ENCODE assay signal across 14 cellular contexts in the genomic region with DNA sequence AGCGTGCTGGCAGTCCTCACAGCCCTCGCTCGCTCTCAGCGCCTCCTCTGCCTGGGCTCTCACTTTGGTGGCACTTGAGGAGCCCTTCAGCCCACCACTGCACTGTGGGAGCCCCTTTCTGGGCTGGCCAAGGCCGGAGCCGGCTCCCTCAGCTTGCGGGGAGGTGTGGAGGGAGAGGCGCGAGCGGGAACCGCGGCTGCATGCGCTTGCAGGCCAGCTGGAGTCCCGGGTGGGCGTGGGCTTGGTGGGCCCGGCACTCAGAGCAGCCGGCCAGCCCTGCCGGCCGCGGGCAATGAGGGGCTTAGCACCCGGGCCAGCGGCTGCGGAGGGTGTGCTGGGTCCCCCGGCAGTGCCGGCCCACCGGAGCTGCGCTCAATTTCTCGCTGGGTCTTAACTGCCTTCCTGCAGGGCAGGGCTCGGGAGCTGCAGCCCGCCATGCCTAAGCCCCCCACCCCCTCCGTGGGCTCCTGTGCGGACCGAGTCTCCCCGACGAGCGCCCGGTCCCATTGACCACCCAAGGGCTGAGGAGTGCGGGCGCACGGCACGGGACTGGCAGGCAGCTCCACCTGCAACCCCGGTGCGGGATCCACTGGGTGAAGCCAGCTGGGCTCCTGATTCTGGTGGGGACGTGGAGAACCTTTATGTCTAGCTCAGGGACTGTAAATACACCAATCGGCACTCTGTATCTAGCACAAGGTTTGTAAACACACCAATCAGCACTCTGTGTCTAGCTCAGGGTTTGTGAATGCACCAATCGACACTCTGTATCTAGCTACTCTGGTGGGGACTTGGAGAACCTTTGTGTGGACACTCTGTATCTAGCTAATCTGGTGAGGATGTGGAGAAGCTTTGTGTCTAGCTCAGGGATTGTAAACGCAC. TPM values are rescaled to one million over a fixed set of nuclear protein-coding genes. Genes with fewer than 3 reads are reported as not detected.
A peak's percentile ranks its signal among the peaks of the same experiment; 100 is the strongest.
DNase-seq lines count a peak whose midpoint lies in the region; ATAC-seq, FAIRE-seq and TF ChIP-seq lines count a peak whose summit lies in the region.
"Not testable (repeated sequence)": the region's sequence is repeated elsewhere in the genome, so short reads cannot be mapped to it uniquely, and the experiment has no call there.
"Had no signal": no experiment of that assay in that cellular context is flagged by ENCODE, and none has a peak within 500 bp of the region (broad histone marks: within the 10 kb centered on the region; RNA-seq: fewer than 3 reads in every experiment).

No MANE protein-coding gene starts in this region.

- peaks cover 12 to 19% of the 10 kb centered on the region in 2 experiments for H3K36me3 ChIP-seq in HepG2 (replicated peaks in 1 of 2; ENCODE audit: control insufficient read depth in 1 of 2, insufficient read depth in 2 of 2, low read length in 2 of 2)
- H3K36me3 ChIP-seq in neural progenitor cell = not testable (repeated sequence)

- BruUV-seq in HepG2 (replicated peaks; lab: Mats Ljungman, UMichigan) = not testable (repeated sequence)

- H3K27ac Mint-ChIP-seq in CD4-positive, alpha-beta T cell = peak overlapping the region; percentile 43
- not testable (repeated sequence) for H3K27ac Mint-ChIP-seq in activated naive CD8-positive, alpha-beta T cell; endothelial cell (ENCODE audit: unreplicated experiment); neural progenitor cell
- H3K27ac Mint-ChIP-seq in natural killer cell = peak overlapping the region; percentile 82 to 89

- not testable (repeated sequence) for TF ChIP-seq EP300 in HepG2 (IDR thresholded peaks at IDR 0.05; ENCODE audit: low read depth in 2 of 2, low read length in 2 of 2); HepG2 (CRISPR knock-in tag; IDR thresholded peaks at IDR 0.05; ENCODE audit: borderline replicate concordance)

- peaks cover 86% of the 10 kb centered on the region for H3K79me2 ChIP-seq in HepG2 (ENCODE audit: insufficient read depth, low read length)
- peaks cover 88% of the 10 kb centered on the region for H3K79me2 ChIP-seq in neural progenitor cell (ENCODE audit: low read depth)

- H3K27ac ChIP-seq in CD4-positive, alpha-beta T cell (ENCODE audit: low read depth, low read length); neural progenitor cell: not testable (repeated sequence)
- peak overlapping the region; percentile 49; the same call in 1 of the 2 replicates for H3K27ac ChIP-seq in RWPE1
- H3K27ac ChIP-seq in HepG2 (ENCODE audit: extremely low read length, insufficient read depth, low read length) = peak overlapping the region; percentile 88

- not testable (repeated sequence) for ATAC-seq in CD4-positive, alpha-beta T cell (ENCODE audit: poor library complexity); HepG2; natural killer cell

- in situ Hi-C loops in HepG2 (cut with HindIII; ENCODE audit: extremely low pct_ligation_motif_present, low pct_unique_long_range_greater_than_20kb) = not testable (repeated sequence)

- not testable (repeated sequence) for TF ChIP-seq CTCF in CD4-positive, alpha-beta T cell (IDR thresholded peaks at IDR 0.05); RWPE1 (conservative IDR thresholded peaks at IDR 0.05; ENCODE audit: low read depth); endothelial cell (IDR thresholded peaks at IDR 0.05; ENCODE audit: unreplicated experiment); HepG2 (CRISPR knock-in tag; IDR thresholded peaks at IDR 0.05); natural killer cell (IDR thresholded peaks at IDR 0.05); neural progenitor cell (IDR thresholded peaks at IDR 0.05)

- peaks cover 74% of the 10 kb centered on the region for H3K4me1 ChIP-seq in HepG2 (ENCODE audit: insufficient read depth, low read length)
- not testable (repeated sequence) for H3K4me1 ChIP-seq in neural progenitor cell

- not testable (repeated sequence) for H2AFZ ChIP-seq in HepG2 (ENCODE audit: low read length); neural progenitor cell (replicated peaks)

- peaks cover 20% of the 10 kb centered on the region for H4K20me1 ChIP-seq in HepG2 (ENCODE audit: insufficient read depth, low read length)
- peaks cover 22% of the 10 kb centered on the region for H4K20me1 ChIP-seq in neural progenitor cell (ENCODE audit: low read depth)

- FAIRE-seq in HepG2 (lab: Jason Lieb, UNC) = not testable (repeated sequence)

- TF ChIP-seq RAD21 in HepG2 (CRISPR knock-in tag; IDR thresholded peaks at IDR 0.05) = not testable (repeated sequence)

- peaks cover 55% of the 10 kb centered on the region for H3K36me3 Mint-ChIP-seq in CD4-positive, alpha-beta T cell (ENCODE audit: low read depth)
- not testable (repeated sequence) for H3K36me3 Mint-ChIP-seq in activated naive CD8-positive, alpha-beta T cell; natural killer cell
- peaks cover 20% of the 10 kb centered on the region for H3K36me3 Mint-ChIP-seq in endothelial cell (ENCODE audit: low read depth, unreplicated experiment)
- H3K36me3 Mint-ChIP-seq in neural progenitor cell = peaks cover 37% of the 10 kb centered on the region

- peaks cover 56% of the 10 kb centered on the region for H3K4me1 Mint-ChIP-seq in CD4-positive, alpha-beta T cell (ENCODE audit: low read depth)
- H3K4me1 Mint-ChIP-seq in activated naive CD8-positive, alpha-beta T cell (ENCODE audit: low read depth) = peaks cover 70% of the 10 kb centered on the region
- H3K4me1 Mint-ChIP-seq in endothelial cell (ENCODE audit: unreplicated experiment); neural progenitor cell: not testable (repeated sequence)
- peaks cover 70 to 73% of the 10 kb centered on the region in 2 donors for H3K4me1 Mint-ChIP-seq in natural killer cell

- POLR2A ChIA-PET in CD4-positive, alpha-beta T cell (lab: Charles Lee) = interaction anchor here (0.7 to 0.9 kb wide), 2 partner anchors 8 to 105 kb away, joined by 3 read pairs; no protein-coding TSS in a partner anchor
- POLR2A ChIA-PET in RWPE1 (lab: Yijun Ruan, JAX; ENCODE audit: low non-redundant PET) (interaction anchor here (0.6 kb wide), 1 partner anchor 102 kb away, joined by 6 read pairs; no protein-coding TSS in a partner anchor), HepG2 (lab: Yijun Ruan, JAX) (interaction anchor here (0.9 to 3.1 kb wide), 6 partner anchors 9 to 113 kb away, joined by 3 to 31 read pairs (median 4); partner anchors contain the start of genes AXIN1 and FAM234A)

- CTCF ChIA-PET in CD4-positive, alpha-beta T cell (lab: Charles Lee); RWPE1 (lab: Yijun Ruan, JAX); HepG2 (lab: Yijun Ruan, JAX; ENCODE audit: low intra/inter-chr PET ratio, low total read pairs): not testable (repeated sequence)

- TF ChIP-seq POLR2A in HepG2 (IDR thresholded peaks at IDR 0.05; ENCODE audit: insufficient read depth in 1 of 2, low read depth in 2 of 2, low read length in 2 of 2) = not testable (repeated sequence)

- H3F3A ChIP-seq in neural progenitor cell (ENCODE audit: low read depth) = not testable (repeated sequence)

- 98% methylated on average over 11 of the region's 47 CpGs for WGBS in HepG2 (ENCODE audit: low lambda C conversion rate)

- peak overlapping the region; percentile 62; the same call in 1 of the 2 replicates for H3K4me2 ChIP-seq in HepG2 (ENCODE audit: low read depth, low read length)
- not testable (repeated sequence) for H3K4me2 ChIP-seq in neural progenitor cell

- DNase-seq in CD4-positive, alpha-beta T cell; RWPE1 (ENCODE audit: low spot score); endothelial cell (ENCODE audit: low spot score); HepG2 (ENCODE audit: low spot score); natural killer cell: not testable (repeated sequence)
- DNase-seq in neural progenitor cell (ENCODE audit: low spot score) = peak; percentile 0

- H3K9me3 ChIP-seq in CD4-positive, alpha-beta T cell (ENCODE audit: control insufficient read depth, low read length); HepG2 (ENCODE audit: low read length); neural progenitor cell (ENCODE audit: low read depth): not testable (repeated sequence)

- H3K9ac ChIP-seq in HepG2 (ENCODE audit: insufficient read depth, low read depth, low read length) = peak overlapping the region; percentile 66
- H3K9ac ChIP-seq in neural progenitor cell = not testable (repeated sequence)

- not testable (repeated sequence) for H3K4me3 Mint-ChIP-seq in CD4-positive, alpha-beta T cell; neural progenitor cell
- H3K4me3 Mint-ChIP-seq in activated naive CD8-positive, alpha-beta T cell = peak overlapping the region; percentile 38
- H3K4me3 Mint-ChIP-seq in endothelial cell (ENCODE audit: unreplicated experiment) = peak overlapping the region; percentile 43
- peak overlapping the region; percentile 88 for H3K4me3 Mint-ChIP-seq in natural killer cell

- not testable (repeated sequence) for H3K27me3 Mint-ChIP-seq in CD4-positive, alpha-beta T cell; activated naive CD8-positive, alpha-beta T cell; endothelial cell (ENCODE audit: unreplicated experiment); natural killer cell (ENCODE audit: low read depth in 2 of 2); neural progenitor cell (ENCODE audit: insufficient read depth, low read depth)

- H3K9me3 Mint-ChIP-seq in CD4-positive, alpha-beta T cell; activated naive CD8-positive, alpha-beta T cell (ENCODE audit: low read depth); endothelial cell (ENCODE audit: unreplicated experiment); natural killer cell; neural progenitor cell: not testable (repeated sequence)

- not testable (repeated sequence) for H3K4me3 ChIP-seq in HepG2 (replicated peaks in 1 of 3; ENCODE audit: insufficient read depth in 1 of 3, low read depth in 2 of 3, low read length in 3 of 3); neural progenitor cell

- intact Hi-C loops in CD4-positive, alpha-beta T cell (cut with DNase I, micrococcal nuclease); HepG2 (cut with micrococcal nuclease; ENCODE audit: unreplicated experiment); natural killer cell (cut with micrococcal nuclease): not testable (repeated sequence)

- H3K27me3 ChIP-seq in CD4-positive, alpha-beta T cell (ENCODE audit: control insufficient read depth, insufficient read depth, low read length); HepG2 (ENCODE audit: control insufficient read depth in 1 of 2, insufficient read depth in 2 of 2, low read length in 2 of 2); neural progenitor cell: not testable (repeated sequence)

RNA-seq across cellular contexts. Expression of gene AXIN1, which starts 11.2 kb away (rescaled TPM):
- total RNA-seq in CD4-positive, alpha-beta T cell = 10 to 100 TPM; 24.7 to 26.3 TPM
- total RNA-seq in endothelial cell (ENCODE audit: unreplicated experiment) (17.5 TPM), HepG2 (2016; rRNA removed; fragmentation: Illumina TruSeq; extraction: Trizol) (18.8 and 24.0 TPM in 2 replicates), natural killer cell (100 to 1,000 TPM; 100 to 122 (median 106) TPM), neural progenitor cell (ENCODE audit: low replicate concordance) (19.6 and 35.4 TPM in 2 replicates)
- total RNA-seq in HepG2 (2016; cell fraction: cytosol; rRNA removed; fragmentation: Illumina TruSeq; extraction: Trizol; ENCODE audit: low read depth) = 17.0 and 18.3 TPM in 2 replicates
- 14.2 and 23.9 TPM in 2 replicates for total RNA-seq in HepG2 (2016; cell fraction: insoluble cytoplasmic fraction; rRNA removed; fragmentation: Illumina TruSeq; extraction: Trizol)
- 32.6 and 32.8 TPM in 2 replicates for total RNA-seq in HepG2 (2016; cell fraction: membrane; rRNA removed; fragmentation: Illumina TruSeq; extraction: Trizol)
- 14.9 and 17.5 TPM in 2 replicates for total RNA-seq in HepG2 (2016; cell fraction: nucleus; rRNA removed; fragmentation: Illumina TruSeq; extraction: Trizol)
- polyA plus RNA-seq in HepG2 (2011; rRNA removed) = 26.0 and 28.5 TPM in 2 replicates
- polyA plus RNA-seq in HepG2 (2011; cell fraction: cytosol; rRNA removed) = 37.0 and 44.7 TPM in 2 replicates
- polyA plus RNA-seq in HepG2 (2011; cell fraction: nucleus; rRNA removed) = 55.4 and 62.8 TPM in 2 replicates
- 28.4 and 30.4 TPM in 2 replicates for polyA plus RNA-seq in HepG2 (2012)
- 8.5 and 8.8 TPM in 2 replicates for polyA plus RNA-seq in HepG2 (2016; cell fraction: cytosol; fragmentation: Illumina TruSeq; extraction: Trizol; ENCODE audit: low read depth)
- polyA plus RNA-seq in HepG2 (2016; cell fraction: insoluble cytoplasmic fraction; fragmentation: Illumina TruSeq; extraction: Trizol; ENCODE audit: low read depth) = 19.0 and 24.8 TPM in 2 replicates
- polyA plus RNA-seq in HepG2 (2016; cell fraction: membrane; fragmentation: Illumina TruSeq; extraction: Trizol; ENCODE audit: low read depth) = 22.0 and 23.4 TPM in 2 replicates
- 30.6 and 31.6 TPM in 2 replicates for polyA plus RNA-seq in HepG2 (2016; cell fraction: nucleus; fragmentation: Illumina TruSeq; extraction: Trizol; ENCODE audit: insufficient read depth, low read depth)
- 10.4 and 24.0 TPM in 2 replicates for polyA minus RNA-seq in HepG2 (2011; rRNA and poly(A)+ RNA removed; ENCODE audit: low replicate concordance)
- 21.4 and 23.6 TPM in 2 replicates for polyA minus RNA-seq in HepG2 (2011; cell fraction: cytosol; rRNA and poly(A)+ RNA removed)
- polyA minus RNA-seq in HepG2 (2011; cell fraction: nucleus; rRNA and poly(A)+ RNA removed) = 14.3 and 15.7 TPM in 2 replicates

RNA-seq across cellular contexts. Expression of gene MRPL28, which starts 29.0 kb away (rescaled TPM):
- 10 to 100 TPM; 19.6 to 19.7 TPM for total RNA-seq in CD4-positive, alpha-beta T cell
- 70.8 TPM for total RNA-seq in endothelial cell (ENCODE audit: unreplicated experiment)
- 114 and 128 TPM in 2 replicates for total RNA-seq in HepG2 (2016; rRNA removed; fragmentation: Illumina TruSeq; extraction: Trizol)
- 30.5 and 32.3 TPM in 2 replicates for total RNA-seq in HepG2 (2016; cell fraction: cytosol; rRNA removed; fragmentation: Illumina TruSeq; extraction: Trizol; ENCODE audit: low read depth)
- total RNA-seq in HepG2 (2016; cell fraction: insoluble cytoplasmic fraction; rRNA removed; fragmentation: Illumina TruSeq; extraction: Trizol) = 115 and 131 TPM in 2 replicates
- 36.8 and 38.6 TPM in 2 replicates for total RNA-seq in HepG2 (2016; cell fraction: membrane; rRNA removed; fragmentation: Illumina TruSeq; extraction: Trizol)
- total RNA-seq in HepG2 (2016; cell fraction: nucleus; rRNA removed; fragmentation: Illumina TruSeq; extraction: Trizol) = 35.6 and 38.6 TPM in 2 replicates
- polyA plus RNA-seq in HepG2 (2011; rRNA removed) = 121 and 135 TPM in 2 replicates
- polyA plus RNA-seq in HepG2 (2011; cell fraction: cytosol; rRNA removed) = 141 and 211 TPM in 2 replicates
- polyA plus RNA-seq in HepG2 (2011; cell fraction: nucleus; rRNA removed) = 65.0 and 69.2 TPM in 2 replicates
- polyA plus RNA-seq in HepG2 (2012) = 50.0 and 56.2 TPM in 2 replicates
- polyA plus RNA-seq in HepG2 (2016; cell fraction: cytosol; fragmentation: Illumina TruSeq; extraction: Trizol; ENCODE audit: low read depth) = 35.7 and 36.6 TPM in 2 replicates
- polyA plus RNA-seq in HepG2 (2016; cell fraction: insoluble cytoplasmic fraction; fragmentation: Illumina TruSeq; extraction: Trizol; ENCODE audit: low read depth) = 162 and 166 TPM in 2 replicates
- polyA plus RNA-seq in HepG2 (2016; cell fraction: membrane; fragmentation: Illumina TruSeq; extraction: Trizol; ENCODE audit: low read depth) = 35.5 and 36.2 TPM in 2 replicates
- polyA plus RNA-seq in HepG2 (2016; cell fraction: nucleus; fragmentation: Illumina TruSeq; extraction: Trizol; ENCODE audit: insufficient read depth, low read depth) = 85.4 and 90.0 TPM in 2 replicates
- polyA minus RNA-seq in HepG2 (2011; rRNA and poly(A)+ RNA removed; ENCODE audit: low replicate concordance) = 51.3 and 73.8 TPM in 2 replicates
- polyA minus RNA-seq in HepG2 (2011; cell fraction: cytosol; rRNA and poly(A)+ RNA removed) = 29.4 and 29.5 TPM in 2 replicates
- polyA minus RNA-seq in HepG2 (2011; cell fraction: nucleus; rRNA and poly(A)+ RNA removed) = 10.2 and 13.2 TPM in 2 replicates
- 10 to 100 TPM; 33.9 to 38.9 (median 37.5) TPM for total RNA-seq in natural killer cell
- total RNA-seq in neural progenitor cell (ENCODE audit: low replicate concordance) = 82.2 and 138 TPM in 2 replicates

RNA-seq across cellular contexts. Expression of gene PGAP6, which starts 40.4 kb away (rescaled TPM):
- total RNA-seq in CD4-positive, alpha-beta T cell = 10 to 100 TPM; 59.7 to 63.7 TPM
- 133 TPM for total RNA-seq in endothelial cell (ENCODE audit: unreplicated experiment)
- total RNA-seq in HepG2 (2016; rRNA removed; fragmentation: Illumina TruSeq; extraction: Trizol) = 33.7 and 52.7 TPM in 2 replicates
- 52.2 and 54.4 TPM in 2 replicates for total RNA-seq in HepG2 (2016; cell fraction: cytosol; rRNA removed; fragmentation: Illumina TruSeq; extraction: Trizol; ENCODE audit: low read depth)
- 27.1 and 52.1 TPM in 2 replicates for total RNA-seq in HepG2 (2016; cell fraction: insoluble cytoplasmic fraction; rRNA removed; fragmentation: Illumina TruSeq; extraction: Trizol)
- total RNA-seq in HepG2 (2016; cell fraction: membrane; rRNA removed; fragmentation: Illumina TruSeq; extraction: Trizol) = 108 and 112 TPM in 2 replicates
- 36.6 and 38.8 TPM in 2 replicates for total RNA-seq in HepG2 (2016; cell fraction: nucleus; rRNA removed; fragmentation: Illumina TruSeq; extraction: Trizol)
- polyA plus RNA-seq in HepG2 (2011; rRNA removed) = 136 and 192 TPM in 2 replicates
- polyA plus RNA-seq in HepG2 (2011; cell fraction: cytosol; rRNA removed) = 183 and 222 TPM in 2 replicates
- 308 and 324 TPM in 2 replicates for polyA plus RNA-seq in HepG2 (2011; cell fraction: nucleus; rRNA removed)
- polyA plus RNA-seq in HepG2 (2012) = 54.7 and 75.9 TPM in 2 replicates
- 90.3 and 94.2 TPM in 2 replicates for polyA plus RNA-seq in HepG2 (2016; cell fraction: cytosol; fragmentation: Illumina TruSeq; extraction: Trizol; ENCODE audit: low read depth)
- 43.3 and 54.7 TPM in 2 replicates for polyA plus RNA-seq in HepG2 (2016; cell fraction: insoluble cytoplasmic fraction; fragmentation: Illumina TruSeq; extraction: Trizol; ENCODE audit: low read depth)
- 117 and 127 TPM in 2 replicates for polyA plus RNA-seq in HepG2 (2016; cell fraction: membrane; fragmentation: Illumina TruSeq; extraction: Trizol; ENCODE audit: low read depth)
- 107 and 123 TPM in 2 replicates for polyA plus RNA-seq in HepG2 (2016; cell fraction: nucleus; fragmentation: Illumina TruSeq; extraction: Trizol; ENCODE audit: insufficient read depth, low read depth)
- polyA minus RNA-seq in HepG2 (2011; rRNA and poly(A)+ RNA removed; ENCODE audit: low replicate concordance) = 53.1 and 397 TPM in 2 replicates
- 61.4 and 63.3 TPM in 2 replicates for polyA minus RNA-seq in HepG2 (2011; cell fraction: cytosol; rRNA and poly(A)+ RNA removed)
- polyA minus RNA-seq in HepG2 (2011; cell fraction: nucleus; rRNA and poly(A)+ RNA removed) = 26.0 and 48.0 TPM in 2 replicates
- 10 to 100 TPM; 48.0 to 66.7 (median 54.2) TPM for total RNA-seq in natural killer cell
- 16.7 and 49.5 TPM in 2 replicates for total RNA-seq in neural progenitor cell (ENCODE audit: low replicate concordance)

RNA-seq across cellular contexts. Expression of gene NME4, which starts 55.7 kb away (rescaled TPM):
- total RNA-seq in CD4-positive, alpha-beta T cell = 10 to 100 TPM; 31.2 to 32.6 TPM
- total RNA-seq in endothelial cell (ENCODE audit: unreplicated experiment) (139 TPM), HepG2 (2016; rRNA removed; fragmentation: Illumina TruSeq; extraction: Trizol) (82.8 and 121 TPM in 2 replicates), natural killer cell (10 to 100 TPM; 10.7 to 27.4 (median 25.4) TPM), neural progenitor cell (ENCODE audit: low replicate concordance) (93.3 and 236 TPM in 2 replicates)
- 711 and 716 TPM in 2 replicates for total RNA-seq in HepG2 (2016; cell fraction: cytosol; rRNA removed; fragmentation: Illumina TruSeq; extraction: Trizol; ENCODE audit: low read depth)
- 79.6 and 119 TPM in 2 replicates for total RNA-seq in HepG2 (2016; cell fraction: insoluble cytoplasmic fraction; rRNA removed; fragmentation: Illumina TruSeq; extraction: Trizol)
- 463 and 513 TPM in 2 replicates for total RNA-seq in HepG2 (2016; cell fraction: membrane; rRNA removed; fragmentation: Illumina TruSeq; extraction: Trizol)
- total RNA-seq in HepG2 (2016; cell fraction: nucleus; rRNA removed; fragmentation: Illumina TruSeq; extraction: Trizol) = 47.7 and 52.8 TPM in 2 replicates
- polyA plus RNA-seq in HepG2 (2011; rRNA removed) = 263 and 275 TPM in 2 replicates
- polyA plus RNA-seq in HepG2 (2011; cell fraction: cytosol; rRNA removed) = 199 and 344 TPM in 2 replicates
- polyA plus RNA-seq in HepG2 (2011; cell fraction: nucleus; rRNA removed) = 245 and 274 TPM in 2 replicates
- 136 and 145 TPM in 2 replicates for polyA plus RNA-seq in HepG2 (2012)
- 1,773 and 1,829 TPM in 2 replicates for polyA plus RNA-seq in HepG2 (2016; cell fraction: cytosol; fragmentation: Illumina TruSeq; extraction: Trizol; ENCODE audit: low read depth)
- 189 and 200 TPM in 2 replicates for polyA plus RNA-seq in HepG2 (2016; cell fraction: insoluble cytoplasmic fraction; fragmentation: Illumina TruSeq; extraction: Trizol; ENCODE audit: low read depth)
- polyA plus RNA-seq in HepG2 (2016; cell fraction: membrane; fragmentation: Illumina TruSeq; extraction: Trizol; ENCODE audit: low read depth) = 997 and 1,012 TPM in 2 replicates
- 195 and 217 TPM in 2 replicates for polyA plus RNA-seq in HepG2 (2016; cell fraction: nucleus; fragmentation: Illumina TruSeq; extraction: Trizol; ENCODE audit: insufficient read depth, low read depth)
- polyA minus RNA-seq in HepG2 (2011; rRNA and poly(A)+ RNA removed; ENCODE audit: low replicate concordance) = 21.3 and 147 TPM in 2 replicates
- 51.2 and 63.8 TPM in 2 replicates for polyA minus RNA-seq in HepG2 (2011; cell fraction: cytosol; rRNA and poly(A)+ RNA removed)
- polyA minus RNA-seq in HepG2 (2011; cell fraction: nucleus; rRNA and poly(A)+ RNA removed) = 27.2 and 27.9 TPM in 2 replicates

RNA-seq across cellular contexts. Expression of gene PDIA2, which starts 58.4 kb away (rescaled TPM):
- total RNA-seq in CD4-positive, alpha-beta T cell = not detected
- total RNA-seq in endothelial cell (ENCODE audit: unreplicated experiment) (not detected), HepG2 (2016; rRNA removed; fragmentation: Illumina TruSeq; extraction: Trizol) (0.35 and 0.60 TPM in 2 replicates), natural killer cell (not detected), neural progenitor cell (ENCODE audit: low replicate concordance) (0.53 TPM in 1 of 2 replicates, not detected in the other)
- total RNA-seq in HepG2 (2016; cell fraction: cytosol; rRNA removed; fragmentation: Illumina TruSeq; extraction: Trizol; ENCODE audit: low read depth) = not detected in 2 replicates
- total RNA-seq in HepG2 (2016; cell fraction: insoluble cytoplasmic fraction; rRNA removed; fragmentation: Illumina TruSeq; extraction: Trizol) = 0.50 TPM in 1 of 2 replicates, not detected in the other
- not detected in 2 replicates for total RNA-seq in HepG2 (2016; cell fraction: membrane; rRNA removed; fragmentation: Illumina TruSeq; extraction: Trizol)
- total RNA-seq in HepG2 (2016; cell fraction: nucleus; rRNA removed; fragmentation: Illumina TruSeq; extraction: Trizol) = 0.81 and 1.0 TPM in 2 replicates
- 1.9 and 2.9 TPM in 2 replicates for polyA plus RNA-seq in HepG2 (2011; rRNA removed)
- polyA plus RNA-seq in HepG2 (2011; cell fraction: cytosol; rRNA removed) = 1.2 and 1.4 TPM in 2 replicates
- polyA plus RNA-seq in HepG2 (2011; cell fraction: nucleus; rRNA removed) = 10.2 and 14.0 TPM in 2 replicates
- 0.63 and 1.1 TPM in 2 replicates for polyA plus RNA-seq in HepG2 (2012)
- not detected in 2 replicates for polyA plus RNA-seq in HepG2 (2016; cell fraction: cytosol; fragmentation: Illumina TruSeq; extraction: Trizol; ENCODE audit: low read depth)
- not detected in 2 replicates for polyA plus RNA-seq in HepG2 (2016; cell fraction: insoluble cytoplasmic fraction; fragmentation: Illumina TruSeq; extraction: Trizol; ENCODE audit: low read depth)
- not detected in 2 replicates for polyA plus RNA-seq in HepG2 (2016; cell fraction: membrane; fragmentation: Illumina TruSeq; extraction: Trizol; ENCODE audit: low read depth)
- 1.8 and 2.1 TPM in 2 replicates for polyA plus RNA-seq in HepG2 (2016; cell fraction: nucleus; fragmentation: Illumina TruSeq; extraction: Trizol; ENCODE audit: insufficient read depth, low read depth)
- polyA minus RNA-seq in HepG2 (2011; rRNA and poly(A)+ RNA removed; ENCODE audit: low replicate concordance) = 1.3 TPM in 1 of 2 replicates, not detected in the other
- not detected in 2 replicates for polyA minus RNA-seq in HepG2 (2011; cell fraction: cytosol; rRNA and poly(A)+ RNA removed)
- 0.99 TPM in 1 of 2 replicates, not detected in the other for polyA minus RNA-seq in HepG2 (2011; cell fraction: nucleus; rRNA and poly(A)+ RNA removed)
- total RNA-seq: B cell; Calu3; CD4-positive, alpha-beta memory T cell; G401; H4; HFFc6 had no signal
- polyA plus RNA-seq: CD14-positive monocyte; CD4-positive, alpha-beta memory T cell had no signal
